27 cellular contexts compared by ENCODE assay signal in the genomic region with DNA sequence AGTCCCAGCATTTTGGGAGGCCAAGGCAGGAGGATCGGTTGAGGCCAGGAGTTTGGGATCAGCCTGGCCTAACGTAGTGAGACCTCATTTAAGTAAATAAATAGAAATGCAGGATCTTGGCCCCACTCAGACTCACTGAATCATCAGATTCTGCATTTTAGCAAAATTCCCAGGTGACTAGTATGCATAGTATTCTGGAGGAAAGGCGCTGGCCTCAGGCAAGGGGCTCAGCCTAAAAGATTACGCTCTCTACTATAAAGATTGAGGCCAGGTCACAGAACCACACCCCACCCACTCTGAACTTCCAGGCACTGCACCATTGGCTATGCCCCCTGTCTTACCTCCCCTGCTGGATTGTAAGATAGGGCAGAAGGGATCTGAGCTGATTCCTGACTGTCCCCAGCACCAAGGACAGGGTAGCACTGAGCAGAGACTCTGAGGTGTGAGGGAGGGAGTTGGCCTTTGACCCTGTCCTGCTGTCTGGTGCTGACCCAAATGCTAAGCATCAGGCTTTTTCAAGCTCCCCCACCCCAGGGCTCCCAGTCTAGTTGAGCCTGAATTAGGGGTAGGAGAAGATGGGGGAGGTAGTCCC. TPM values are rescaled to one million over a fixed set of nuclear protein-coding genes. Genes with fewer than 3 reads are reported as not detected.
A peak's percentile ranks its signal among the peaks of the same experiment; 100 is the strongest.
DNase-seq lines count a peak whose midpoint lies in the region; ATAC-seq, FAIRE-seq and TF ChIP-seq lines count a peak whose summit lies in the region.
"Had no signal": no experiment of that assay in that cellular context is flagged by ENCODE, and none has a peak within 500 bp of the region (broad histone marks: within the 10 kb centered on the region; RNA-seq: fewer than 3 reads in every experiment).

No MANE protein-coding gene starts in this region.

- no peak overlapping the region for H2AK5ac ChIP-seq in mesendoderm (ENCODE audit: low read length)

- no peak overlapping the region for H2BK5ac ChIP-seq in mesendoderm (ENCODE audit: low read length)

- no peaks in the 10 kb centered on the region for H3K4me1 ChIP-seq in HepG2 (ENCODE audit: insufficient read depth, low read length)
- no peaks in the 10 kb centered on the region for H3K4me1 ChIP-seq in right lobe of liver
- H3K4me1 ChIP-seq in mesendoderm (ENCODE audit: control insufficient read depth, low read depth, low read length), result no peaks in the 10 kb centered on the region
- H3K4me1 ChIP-seq: BE2C had no signal

- no peaks in the 10 kb centered on the region for H3K79me1 ChIP-seq in mesendoderm (ENCODE audit: low read length)

- WGBS in HepG2 (ENCODE audit: low lambda C conversion rate), result 50% methylated on average over 4 of the region's 4 CpGs
- WGBS in right lobe of liver (ENCODE audit: insufficient coverage, low coverage, low lambda C conversion rate, missing lambda C conversion rate), result 92% methylated on average over 4 of the region's 4 CpGs
- WGBS in mesendoderm (ENCODE audit: extremely low coverage, insufficient coverage, low lambda C conversion rate), result no CpG with 5 or more reads among the region's 4 CpGs

- BruUV-seq in HepG2 (replicated peaks; lab: Mats Ljungman, UMichigan), result no TSS peak

- TF ChIP-seq CTCF in HepG2 (CRISPR knock-in tag; IDR thresholded peaks at IDR 0.05) (no peak), right lobe of liver (IDR thresholded peaks at IDR 0.05) (no peak)

- H3K56ac ChIP-seq in mesendoderm (ENCODE audit: low read length), result no peak overlapping the region

- H3K9ac ChIP-seq in HepG2 (ENCODE audit: insufficient read depth, low read depth, low read length) (no peak overlapping the region), mesendoderm (ENCODE audit: low read length) (no peak overlapping the region)

- peaks cover 0 to 3% of the 10 kb centered on the region in 2 experiments; a peak in 1 of 5 replicates for H3K27me3 ChIP-seq in HepG2 (ENCODE audit: control insufficient read depth in 1 of 2, insufficient read depth in 2 of 2, low read length in 2 of 2)
- no peaks in the 10 kb centered on the region for H3K27me3 ChIP-seq in right lobe of liver
- H3K27me3 ChIP-seq in mesendoderm (ENCODE audit: insufficient read depth, low read length, poor library complexity), result peaks cover 54% of the 10 kb centered on the region

- H2BK120ac ChIP-seq in mesendoderm (ENCODE audit: low read depth, low read length), result no peak overlapping the region

- H3K36me3 ChIP-seq in HepG2 (replicated peaks in 1 of 2; ENCODE audit: control insufficient read depth in 1 of 2, insufficient read depth in 2 of 2, low read length in 2 of 2), result no peaks in the 10 kb centered on the region
- no peaks in the 10 kb centered on the region for H3K36me3 ChIP-seq in right lobe of liver
- H3K36me3 ChIP-seq in mesendoderm (ENCODE audit: control insufficient read depth, insufficient read depth, low read length), result no peaks in the 10 kb centered on the region
- H3K36me3 ChIP-seq: BE2C, Peyer's patch had no signal

- H4K5ac ChIP-seq in mesendoderm (ENCODE audit: low read length), result no peak overlapping the region

- POLR2A ChIA-PET in HepG2 (lab: Yijun Ruan, JAX), result no interaction called here

- H3K4ac ChIP-seq in mesendoderm (ENCODE audit: low read depth, low read length), result no peak overlapping the region

- no peak overlapping the region for H3K18ac ChIP-seq in mesendoderm (ENCODE audit: low read length)

- FAIRE-seq in HepG2 (lab: Jason Lieb, UNC), result no peak
- FAIRE-seq: GM18507, H1 had no signal

- H3K4me2 ChIP-seq in HepG2 (ENCODE audit: low read depth, low read length), result no peak overlapping the region
- no peak overlapping the region for H3K4me2 ChIP-seq in mesendoderm (ENCODE audit: low read length)

- no peak overlapping the region for H2AFZ ChIP-seq in HepG2 (ENCODE audit: low read length)

- intact Hi-C loops in HepG2 (cut with micrococcal nuclease; ENCODE audit: unreplicated experiment), result no loop called here
- intact Hi-C loops in right lobe of liver (cut with DNase I), result loop anchor here in 1 of 2 donors (10.0 kb wide), 1 partner anchor 234 kb away; no protein-coding TSS in a partner anchor

- no peak for TF ChIP-seq EP300 in HepG2 (IDR thresholded peaks at IDR 0.05; ENCODE audit: low read depth in 2 of 2, low read length in 2 of 2)
- no peak for TF ChIP-seq EP300 in HepG2 (CRISPR knock-in tag; IDR thresholded peaks at IDR 0.05; ENCODE audit: borderline replicate concordance)

- no peaks in the 10 kb centered on the region for H4K20me1 ChIP-seq in HepG2 (ENCODE audit: insufficient read depth, low read length)

- no peak for DNase-seq in HepG2 (ENCODE audit: low spot score)
- no peak for DNase-seq in right lobe of liver
- peak; percentile 23 for DNase-seq in M059J (ENCODE audit: low read depth)
- DNase-seq in mesendoderm, result peak; percentile 49
- DNase-seq in NCI-H2171 treated with DMSO at 0.1 percent for 48 hours (lab: John Stamatoyannopoulos, UW), result no peak
- no peak for DNase-seq in stimulated activated naive CD4-positive, alpha-beta T cell (lab: John Stamatoyannopoulos, UW)
- DNase-seq: 8988T; ACHN; BE2C; CD8-positive, alpha-beta memory T cell; DMS 273 treated with DMSO at 0.1 percent for 48 hours; DMS79; HCEC 1CT; KG1; MM.1S; NCI-H2029; NCI-H2227 treated with DMSO at 0.1 percent for 48 hours; NCI-H510A; NCI-H69; Peyer's patch; SHP77 treated with DMSO at 0.1 percent for 48 hours; SW 1271 had no signal

- H3K79me2 ChIP-seq in HepG2 (ENCODE audit: insufficient read depth, low read length), result no peaks in the 10 kb centered on the region
- H3K79me2 ChIP-seq in mesendoderm (ENCODE audit: control insufficient read depth, insufficient read depth, low read length), result no peaks in the 10 kb centered on the region

- no peaks in the 10 kb centered on the region for H3K9me3 ChIP-seq in HepG2 (ENCODE audit: low read length)
- no peaks in the 10 kb centered on the region for H3K9me3 ChIP-seq in right lobe of liver
- H3K9me3 ChIP-seq: BE2C, Peyer's patch had no signal

- H3K4me3 ChIP-seq in HepG2 (replicated peaks in 1 of 3; ENCODE audit: insufficient read depth in 1 of 3, low read depth in 2 of 3, low read length in 3 of 3) (no peak overlapping the region), right lobe of liver (no peak overlapping the region), mesendoderm (ENCODE audit: low read length) (no peak overlapping the region)
- H3K4me3 ChIP-seq: Peyer's patch had no signal

- no peak overlapping the region for H3K23ac ChIP-seq in mesendoderm (ENCODE audit: low read length)

- no peak overlapping the region for H4K8ac ChIP-seq in mesendoderm (ENCODE audit: low read depth, low read length)

- no peak for TF ChIP-seq POLR2A in HepG2 (IDR thresholded peaks at IDR 0.05; ENCODE audit: insufficient read depth in 1 of 2, low read depth in 2 of 2, low read length in 2 of 2)
- TF ChIP-seq POLR2A in right lobe of liver (IDR thresholded peaks at IDR 0.05), result no peak

- no peak overlapping the region for H3K27ac ChIP-seq in HepG2 (ENCODE audit: extremely low read length, insufficient read depth, low read length)
- no peak overlapping the region for H3K27ac ChIP-seq in right lobe of liver
- H3K27ac ChIP-seq in mesendoderm (ENCODE audit: low read depth, low read length), result no peak overlapping the region
- H3K27ac ChIP-seq: Peyer's patch had no signal

- in situ Hi-C loops in HepG2 (cut with HindIII; ENCODE audit: extremely low pct_ligation_motif_present, low pct_unique_long_range_greater_than_20kb), result no loop called here

- CTCF ChIA-PET in HepG2 (lab: Yijun Ruan, JAX; ENCODE audit: low intra/inter-chr PET ratio, low total read pairs), result no interaction called here

- ATAC-seq in HepG2 (peak; percentile 49; the same call in 2 of the 3 replicates), right lobe of liver (no peak), HG03469 (IDR thresholded peaks at IDR 0.05; ENCODE audit: unreplicated experiment) (no peak)

- no peak for TF ChIP-seq RAD21 in HepG2 (CRISPR knock-in tag; IDR thresholded peaks at IDR 0.05)

- H2BK15ac ChIP-seq in mesendoderm (replicated peaks; ENCODE audit: low read depth), result no peak overlapping the region

RNA-seq across cellular contexts. Expression of a gene that starts 2.7 kb away (rescaled TPM):
- total RNA-seq in HepG2 (2016; rRNA removed; fragmentation: Illumina TruSeq; extraction: Trizol), result not detected in 2 replicates
- total RNA-seq in HepG2 (2016; cell fraction: cytosol; rRNA removed; fragmentation: Illumina TruSeq; extraction: Trizol; ENCODE audit: low read depth), result not detected in 2 replicates
- not detected in 2 replicates for total RNA-seq in HepG2 (2016; cell fraction: insoluble cytoplasmic fraction; rRNA removed; fragmentation: Illumina TruSeq; extraction: Trizol)
- total RNA-seq in HepG2 (2016; cell fraction: membrane; rRNA removed; fragmentation: Illumina TruSeq; extraction: Trizol), result not detected in 2 replicates
- total RNA-seq in HepG2 (2016; cell fraction: nucleus; rRNA removed; fragmentation: Illumina TruSeq; extraction: Trizol), result not detected in 2 replicates
- polyA plus RNA-seq in HepG2 (2011; rRNA removed), result not detected in 2 replicates
- not detected in 2 replicates for polyA plus RNA-seq in HepG2 (2011; cell fraction: cytosol; rRNA removed)
- not detected in 2 replicates for polyA plus RNA-seq in HepG2 (2011; cell fraction: nucleus; rRNA removed)
- polyA plus RNA-seq in HepG2 (2012), result not detected in 2 replicates
- not detected in 2 replicates for polyA plus RNA-seq in HepG2 (2016; cell fraction: cytosol; fragmentation: Illumina TruSeq; extraction: Trizol; ENCODE audit: low read depth)
- polyA plus RNA-seq in HepG2 (2016; cell fraction: insoluble cytoplasmic fraction; fragmentation: Illumina TruSeq; extraction: Trizol; ENCODE audit: low read depth), result not detected in 2 replicates
- not detected in 2 replicates for polyA plus RNA-seq in HepG2 (2016; cell fraction: membrane; fragmentation: Illumina TruSeq; extraction: Trizol; ENCODE audit: low read depth)
- polyA plus RNA-seq in HepG2 (2016; cell fraction: nucleus; fragmentation: Illumina TruSeq; extraction: Trizol; ENCODE audit: insufficient read depth, low read depth), result not detected in 2 replicates
- polyA minus RNA-seq in HepG2 (2011; rRNA and poly(A)+ RNA removed; ENCODE audit: low replicate concordance), result not detected in 2 replicates
- not detected in 2 replicates for polyA minus RNA-seq in HepG2 (2011; cell fraction: cytosol; rRNA and poly(A)+ RNA removed)
- polyA minus RNA-seq in HepG2 (2011; cell fraction: nucleus; rRNA and poly(A)+ RNA removed), result not detected in 2 replicates
- total RNA-seq in right lobe of liver, result not detected
- total RNA-seq in M059J (2014; rRNA removed; shearing (Covaris generic)), result not detected in 2 replicates
- polyA plus RNA-seq in mesendoderm (2013, experiment 1 of 2), result 0.17 TPM
- polyA plus RNA-seq in mesendoderm (2013, experiment 2 of 2), result 0.17 TPM
- total RNA-seq: CD8-positive, alpha-beta memory T cell; H1; HT-29; Peyer's patch had no signal
- polyA plus RNA-seq: CD14-positive monocyte; CD8-positive, alpha-beta memory T cell had no signal

RNA-seq across cellular contexts. Expression of a gene that starts 19.1 kb away (rescaled TPM):
- 0.07 and 0.09 TPM in 2 replicates for total RNA-seq in HepG2 (2016; rRNA removed; fragmentation: Illumina TruSeq; extraction: Trizol)
- total RNA-seq in HepG2 (2016; cell fraction: cytosol; rRNA removed; fragmentation: Illumina TruSeq; extraction: Trizol; ENCODE audit: low read depth), result 0.09 TPM in 1 of 2 replicates, not detected in the other
- total RNA-seq in HepG2 (2016; cell fraction: insoluble cytoplasmic fraction; rRNA removed; fragmentation: Illumina TruSeq; extraction: Trizol), result 0.04 and 0.09 TPM in 2 replicates
- 0.09 and 0.10 TPM in 2 replicates for total RNA-seq in HepG2 (2016; cell fraction: membrane; rRNA removed; fragmentation: Illumina TruSeq; extraction: Trizol)
- total RNA-seq in HepG2 (2016; cell fraction: nucleus; rRNA removed; fragmentation: Illumina TruSeq; extraction: Trizol), result 0.06 TPM in 1 of 2 replicates, not detected in the other
- 0.01 and 0.03 TPM in 2 replicates for polyA plus RNA-seq in HepG2 (2011; rRNA removed)
- polyA plus RNA-seq in HepG2 (2011; cell fraction: cytosol; rRNA removed), result 0.03 and 0.04 TPM in 2 replicates
- polyA plus RNA-seq in HepG2 (2011; cell fraction: nucleus; rRNA removed), result 0.03 and 0.10 TPM in 2 replicates
- 0.29 and 0.32 TPM in 2 replicates for polyA plus RNA-seq in HepG2 (2012)
- polyA plus RNA-seq in HepG2 (2016; cell fraction: cytosol; fragmentation: Illumina TruSeq; extraction: Trizol; ENCODE audit: low read depth), result 0.02 TPM in 1 of 2 replicates, not detected in the other
- 0.05 and 0.13 TPM in 2 replicates for polyA plus RNA-seq in HepG2 (2016; cell fraction: insoluble cytoplasmic fraction; fragmentation: Illumina TruSeq; extraction: Trizol; ENCODE audit: low read depth)
- not detected in 2 replicates for polyA plus RNA-seq in HepG2 (2016; cell fraction: membrane; fragmentation: Illumina TruSeq; extraction: Trizol; ENCODE audit: low read depth)
- 0.09 TPM in 1 of 2 replicates, not detected in the other for polyA plus RNA-seq in HepG2 (2016; cell fraction: nucleus; fragmentation: Illumina TruSeq; extraction: Trizol; ENCODE audit: insufficient read depth, low read depth)
- polyA minus RNA-seq in HepG2 (2011; rRNA and poly(A)+ RNA removed; ENCODE audit: low replicate concordance), result 0.23 TPM in 1 of 2 replicates, not detected in the other
- polyA minus RNA-seq in HepG2 (2011; cell fraction: cytosol; rRNA and poly(A)+ RNA removed), result not detected in 2 replicates
- 0.12 TPM in 1 of 2 replicates, not detected in the other for polyA minus RNA-seq in HepG2 (2011; cell fraction: nucleus; rRNA and poly(A)+ RNA removed)
- under 1 TPM; 0.25 to 0.86 (median 0.41) TPM for total RNA-seq in right lobe of liver
- total RNA-seq in M059J (2014; rRNA removed; shearing (Covaris generic)), result 0.37 and 0.94 TPM in 2 replicates
- polyA plus RNA-seq in mesendoderm (2013, experiment 1 of 2), result 0.01 TPM
- polyA plus RNA-seq in mesendoderm (2013, experiment 2 of 2), result 0.01 TPM
- total RNA-seq: H1 had no signal
- polyA plus RNA-seq: H1 had no signal

Comparison
In these comparisons a context has a peak if more than half of its experiments do, and no peak if none do; other contexts are left out.
1. DNase-seq: peak in M059J (single experiment) and mesendoderm (single experiment); none in HepG2 (single experiment), right lobe of liver (0 of 3), NCI-H2171 treated with DMSO at 0.1 percent for 48 hours (single experiment) and stimulated activated naive CD4-positive, alpha-beta T cell (0 of 6).